In the genomic region with DNA sequence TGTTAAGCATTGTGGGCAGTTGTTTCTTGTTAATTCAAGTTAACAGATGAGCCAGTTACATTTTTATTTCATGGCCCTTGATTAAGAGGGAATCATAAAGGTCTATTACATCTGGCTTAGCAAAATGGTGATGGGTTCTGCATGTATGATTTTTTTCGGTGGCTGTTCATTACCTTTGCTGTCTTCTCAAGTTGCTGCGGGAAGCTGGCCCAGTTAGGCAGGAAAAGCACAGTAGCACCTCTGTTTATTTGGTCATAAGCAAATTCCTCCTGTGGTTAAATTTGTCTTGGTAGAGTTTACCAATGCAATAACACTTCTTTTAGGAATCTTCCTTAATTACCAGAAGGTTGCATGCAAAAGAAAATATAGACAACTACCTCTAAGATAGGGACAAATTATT, we compare ENCODE assay signal across 29 cellular contexts.
"Had no signal": no experiment of that assay in that cellular context is flagged by ENCODE, and none has a peak within 500 bp of the region (broad histone marks: within the 10 kb centered on the region; RNA-seq: fewer than 3 reads in every experiment).

No MANE protein-coding gene starts in this region.

- H3K27ac ChIP-seq: neutrophil, ovary, upper lobe of right lung, WERI-Rb-1 had no signal

- H3K9me3 ChIP-seq: adrenal gland, breast epithelium, neutrophil, ovary, thyroid gland, upper lobe of right lung had no signal

- FAIRE-seq: islet of Langerhans had no signal

- H3K4me3 ChIP-seq: adrenal gland, breast epithelium, ovary, skin epidermis, thyroid gland, upper lobe of right lung had no signal

- H3K27me3 ChIP-seq: adrenal gland, breast epithelium, neutrophil, ovary, thyroid gland, upper lobe of right lung had no signal

- DNase-seq: activated CD4-positive, alpha-beta memory T cell treated with anti-CD3 and anti-CD28 coated beads for 36 hours; activated CD4-positive, alpha-beta T cell treated with anti-CD3 and anti-CD28 coated beads, Interleukin-2, amount 10 ng/mL, durations not matched to agents 24 days and 14 days; activated CD4-positive, CD25-positive, alpha-beta regulatory T cell treated with anti-CD3 and anti-CD28 coated beads, Interleukin-2, amount 50 U/mL, for 72 hours; activated CD8-positive, alpha-beta memory T cell treated with anti-CD3 and anti-CD28 coated beads, Interleukin-2, amount 50 U/mL, for 4 hours; activated effector memory CD4-positive, alpha-beta T cell treated with anti-CD3 and anti-CD28 coated beads, Interleukin-2, amount 50 U/mL, for 16 hours; activated naive CD4-positive, alpha-beta T cell treated with anti-CD3 and anti-CD28 coated beads for 36 hours; activated naive CD8-positive, alpha-beta T cell treated with anti-CD3 and anti-CD28 coated beads for 36 hours; activated T-cell treated with anti-CD3 and anti-CD28 coated beads, Interleukin-2, amount 50 U/mL, for 1 hour; adrenal gland; aorta; central memory CD4-positive, alpha-beta T cell; endodermal cell; foreskin melanocyte; naive B cell; nephron progenitor cell; ovary; stimulated activated CD4-positive, alpha-beta T cell treated with anti-CD3 and anti-CD28 coated beads, Interleukin-4, amount 100 ng/mL, for 24 hours; stimulated activated CD8-positive, alpha-beta memory T cell treated with anti-CD3 and anti-CD28 coated beads, Interleukin-4, amount 100 ng/mL, for 48 hours; stimulated activated naive CD8-positive, alpha-beta T cell treated with anti-CD3 and anti-CD28 coated beads, Interleukin-15, amount 100 ng/mL, for 72 hours; substantia nigra; T-helper 17 cell; T1000; thyroid gland; upper lobe of right lung; WERI-Rb-1 had no signal

- H3K4me1 ChIP-seq: adrenal gland, upper lobe of right lung had no signal

- H3K36me3 ChIP-seq: adrenal gland, breast epithelium, ovary, thyroid gland, upper lobe of right lung, WERI-Rb-1 had no signal
